ENCODE assay signal across 1 cellular context in the genomic region with DNA sequence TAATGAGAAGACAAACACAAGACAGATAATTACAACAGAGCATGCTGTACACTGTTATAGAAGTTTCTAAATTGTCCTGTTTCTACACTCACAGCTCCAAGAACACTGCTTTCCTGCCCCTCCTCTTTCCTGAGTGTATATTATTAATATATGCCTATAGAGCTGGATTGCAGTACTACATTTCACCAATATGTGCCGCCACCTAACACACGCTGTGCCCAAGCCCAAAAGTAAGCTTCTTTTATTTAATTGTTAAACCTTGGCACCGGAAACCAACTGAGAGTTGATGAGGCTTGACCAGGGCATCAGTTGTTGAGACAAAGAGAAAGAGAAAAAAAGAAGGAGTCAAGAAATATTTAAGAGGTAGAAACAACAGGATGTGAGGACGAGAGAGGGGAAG.
TF ChIP-seq lines count a peak whose summit lies in the region.

No MANE protein-coding gene starts in this region.

TF ChIP-seq in WTC11, 78 proteins besides CTCF, POLR2A, EP300 and RAD21 (continued from another document):
- TF ChIP-seq, protein P1, sequence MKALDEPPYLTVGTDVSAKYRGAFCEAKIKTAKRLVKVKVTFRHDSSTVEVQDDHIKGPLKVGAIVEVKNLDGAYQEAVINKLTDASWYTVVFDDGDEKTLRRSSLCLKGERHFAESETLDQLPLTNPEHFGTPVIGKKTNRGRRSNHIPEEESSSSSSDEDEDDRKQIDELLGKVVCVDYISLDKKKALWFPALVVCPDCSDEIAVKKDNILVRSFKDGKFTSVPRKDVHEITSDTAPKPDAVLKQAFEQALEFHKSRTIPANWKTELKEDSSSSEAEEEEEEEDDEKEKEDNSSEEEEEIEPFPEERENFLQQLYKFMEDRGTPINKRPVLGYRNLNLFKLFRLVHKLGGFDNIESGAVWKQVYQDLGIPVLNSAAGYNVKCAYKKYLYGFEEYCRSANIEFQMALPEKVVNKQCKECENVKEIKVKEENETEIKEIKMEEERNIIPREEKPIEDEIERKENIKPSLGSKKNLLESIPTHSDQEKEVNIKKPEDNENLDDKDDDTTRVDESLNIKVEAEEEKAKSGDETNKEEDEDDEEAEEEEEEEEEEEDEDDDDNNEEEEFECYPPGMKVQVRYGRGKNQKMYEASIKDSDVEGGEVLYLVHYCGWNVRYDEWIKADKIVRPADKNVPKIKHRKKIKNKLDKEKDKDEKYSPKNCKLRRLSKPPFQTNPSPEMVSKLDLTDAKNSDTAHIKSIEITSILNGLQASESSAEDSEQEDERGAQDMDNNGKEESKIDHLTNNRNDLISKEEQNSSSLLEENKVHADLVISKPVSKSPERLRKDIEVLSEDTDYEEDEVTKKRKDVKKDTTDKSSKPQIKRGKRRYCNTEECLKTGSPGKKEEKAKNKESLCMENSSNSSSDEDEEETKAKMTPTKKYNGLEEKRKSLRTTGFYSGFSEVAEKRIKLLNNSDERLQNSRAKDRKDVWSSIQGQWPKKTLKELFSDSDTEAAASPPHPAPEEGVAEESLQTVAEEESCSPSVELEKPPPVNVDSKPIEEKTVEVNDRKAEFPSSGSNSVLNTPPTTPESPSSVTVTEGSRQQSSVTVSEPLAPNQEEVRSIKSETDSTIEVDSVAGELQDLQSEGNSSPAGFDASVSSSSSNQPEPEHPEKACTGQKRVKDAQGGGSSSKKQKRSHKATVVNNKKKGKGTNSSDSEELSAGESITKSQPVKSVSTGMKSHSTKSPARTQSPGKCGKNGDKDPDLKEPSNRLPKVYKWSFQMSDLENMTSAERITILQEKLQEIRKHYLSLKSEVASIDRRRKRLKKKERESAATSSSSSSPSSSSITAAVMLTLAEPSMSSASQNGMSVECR (CRISPR knock-in tag; IDR thresholded peaks at IDR 0.05; ENCODE audit: borderline replicate concordance): no peak
- TF ChIP-seq, protein P2, sequence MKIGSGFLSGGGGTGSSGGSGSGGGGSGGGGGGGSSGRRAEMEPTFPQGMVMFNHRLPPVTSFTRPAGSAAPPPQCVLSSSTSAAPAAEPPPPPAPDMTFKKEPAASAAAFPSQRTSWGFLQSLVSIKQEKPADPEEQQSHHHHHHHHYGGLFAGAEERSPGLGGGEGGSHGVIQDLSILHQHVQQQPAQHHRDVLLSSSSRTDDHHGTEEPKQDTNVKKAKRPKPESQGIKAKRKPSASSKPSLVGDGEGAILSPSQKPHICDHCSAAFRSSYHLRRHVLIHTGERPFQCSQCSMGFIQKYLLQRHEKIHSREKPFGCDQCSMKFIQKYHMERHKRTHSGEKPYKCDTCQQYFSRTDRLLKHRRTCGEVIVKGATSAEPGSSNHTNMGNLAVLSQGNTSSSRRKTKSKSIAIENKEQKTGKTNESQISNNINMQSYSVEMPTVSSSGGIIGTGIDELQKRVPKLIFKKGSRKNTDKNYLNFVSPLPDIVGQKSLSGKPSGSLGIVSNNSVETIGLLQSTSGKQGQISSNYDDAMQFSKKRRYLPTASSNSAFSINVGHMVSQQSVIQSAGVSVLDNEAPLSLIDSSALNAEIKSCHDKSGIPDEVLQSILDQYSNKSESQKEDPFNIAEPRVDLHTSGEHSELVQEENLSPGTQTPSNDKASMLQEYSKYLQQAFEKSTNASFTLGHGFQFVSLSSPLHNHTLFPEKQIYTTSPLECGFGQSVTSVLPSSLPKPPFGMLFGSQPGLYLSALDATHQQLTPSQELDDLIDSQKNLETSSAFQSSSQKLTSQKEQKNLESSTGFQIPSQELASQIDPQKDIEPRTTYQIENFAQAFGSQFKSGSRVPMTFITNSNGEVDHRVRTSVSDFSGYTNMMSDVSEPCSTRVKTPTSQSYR (CRISPR knock-in tag; IDR thresholded peaks at IDR 0.05): no peak
- no peak for TF ChIP-seq MXD4 (CRISPR knock-in tag; IDR thresholded peaks at IDR 0.05; ENCODE audit: borderline replicate concordance)
- TF ChIP-seq, protein P3, sequence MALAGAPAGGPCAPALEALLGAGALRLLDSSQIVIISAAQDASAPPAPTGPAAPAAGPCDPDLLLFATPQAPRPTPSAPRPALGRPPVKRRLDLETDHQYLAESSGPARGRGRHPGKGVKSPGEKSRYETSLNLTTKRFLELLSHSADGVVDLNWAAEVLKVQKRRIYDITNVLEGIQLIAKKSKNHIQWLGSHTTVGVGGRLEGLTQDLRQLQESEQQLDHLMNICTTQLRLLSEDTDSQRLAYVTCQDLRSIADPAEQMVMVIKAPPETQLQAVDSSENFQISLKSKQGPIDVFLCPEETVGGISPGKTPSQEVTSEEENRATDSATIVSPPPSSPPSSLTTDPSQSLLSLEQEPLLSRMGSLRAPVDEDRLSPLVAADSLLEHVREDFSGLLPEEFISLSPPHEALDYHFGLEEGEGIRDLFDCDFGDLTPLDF (CRISPR knock-in tag; IDR thresholded peaks at IDR 0.05): no peak
- no peak for TF ChIP-seq ZBTB21 (CRISPR knock-in tag; IDR thresholded peaks at IDR 0.05; ENCODE audit: borderline replicate concordance)
- TF ChIP-seq SMAD3 (CRISPR knock-in tag; IDR thresholded peaks at IDR 0.05; ENCODE audit: borderline replicate concordance): no peak
- no peak for TF ChIP-seq ZNF263 (CRISPR knock-in tag; IDR thresholded peaks at IDR 0.05; ENCODE audit: low read depth)
- TF ChIP-seq IRF2 (CRISPR knock-in tag; IDR thresholded peaks at IDR 0.05; ENCODE audit: borderline replicate concordance, low read depth): no peak
- TF ChIP-seq, protein P4, sequence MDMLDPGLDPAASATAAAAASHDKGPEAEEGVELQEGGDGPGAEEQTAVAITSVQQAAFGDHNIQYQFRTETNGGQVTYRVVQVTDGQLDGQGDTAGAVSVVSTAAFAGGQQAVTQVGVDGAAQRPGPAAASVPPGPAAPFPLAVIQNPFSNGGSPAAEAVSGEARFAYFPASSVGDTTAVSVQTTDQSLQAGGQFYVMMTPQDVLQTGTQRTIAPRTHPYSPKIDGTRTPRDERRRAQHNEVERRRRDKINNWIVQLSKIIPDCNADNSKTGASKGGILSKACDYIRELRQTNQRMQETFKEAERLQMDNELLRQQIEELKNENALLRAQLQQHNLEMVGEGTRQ (CRISPR knock-in tag; IDR thresholded peaks at IDR 0.05): no peak
- TF ChIP-seq, protein P5, sequence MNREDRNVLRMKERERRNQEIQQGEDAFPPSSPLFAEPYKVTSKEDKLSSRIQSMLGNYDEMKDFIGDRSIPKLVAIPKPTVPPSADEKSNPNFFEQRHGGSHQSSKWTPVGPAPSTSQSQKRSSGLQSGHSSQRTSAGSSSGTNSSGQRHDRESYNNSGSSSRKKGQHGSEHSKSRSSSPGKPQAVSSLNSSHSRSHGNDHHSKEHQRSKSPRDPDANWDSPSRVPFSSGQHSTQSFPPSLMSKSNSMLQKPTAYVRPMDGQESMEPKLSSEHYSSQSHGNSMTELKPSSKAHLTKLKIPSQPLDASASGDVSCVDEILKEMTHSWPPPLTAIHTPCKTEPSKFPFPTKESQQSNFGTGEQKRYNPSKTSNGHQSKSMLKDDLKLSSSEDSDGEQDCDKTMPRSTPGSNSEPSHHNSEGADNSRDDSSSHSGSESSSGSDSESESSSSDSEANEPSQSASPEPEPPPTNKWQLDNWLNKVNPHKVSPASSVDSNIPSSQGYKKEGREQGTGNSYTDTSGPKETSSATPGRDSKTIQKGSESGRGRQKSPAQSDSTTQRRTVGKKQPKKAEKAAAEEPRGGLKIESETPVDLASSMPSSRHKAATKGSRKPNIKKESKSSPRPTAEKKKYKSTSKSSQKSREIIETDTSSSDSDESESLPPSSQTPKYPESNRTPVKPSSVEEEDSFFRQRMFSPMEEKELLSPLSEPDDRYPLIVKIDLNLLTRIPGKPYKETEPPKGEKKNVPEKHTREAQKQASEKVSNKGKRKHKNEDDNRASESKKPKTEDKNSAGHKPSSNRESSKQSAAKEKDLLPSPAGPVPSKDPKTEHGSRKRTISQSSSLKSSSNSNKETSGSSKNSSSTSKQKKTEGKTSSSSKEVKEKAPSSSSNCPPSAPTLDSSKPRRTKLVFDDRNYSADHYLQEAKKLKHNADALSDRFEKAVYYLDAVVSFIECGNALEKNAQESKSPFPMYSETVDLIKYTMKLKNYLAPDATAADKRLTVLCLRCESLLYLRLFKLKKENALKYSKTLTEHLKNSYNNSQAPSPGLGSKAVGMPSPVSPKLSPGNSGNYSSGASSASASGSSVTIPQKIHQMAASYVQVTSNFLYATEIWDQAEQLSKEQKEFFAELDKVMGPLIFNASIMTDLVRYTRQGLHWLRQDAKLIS (CRISPR knock-in tag; IDR thresholded peaks at IDR 0.05; ENCODE audit: borderline replicate concordance): no peak
- TF ChIP-seq, protein P6, sequence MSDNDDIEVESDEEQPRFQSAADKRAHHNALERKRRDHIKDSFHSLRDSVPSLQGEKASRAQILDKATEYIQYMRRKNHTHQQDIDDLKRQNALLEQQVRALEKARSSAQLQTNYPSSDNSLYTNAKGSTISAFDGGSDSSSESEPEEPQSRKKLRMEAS (CRISPR knock-in tag; IDR thresholded peaks at IDR 0.05): no peak
- TF ChIP-seq NFE2L1 (CRISPR knock-in tag; IDR thresholded peaks at IDR 0.05): no peak
